19 cellular contexts compared by ENCODE assay signal in the genomic region with DNA sequence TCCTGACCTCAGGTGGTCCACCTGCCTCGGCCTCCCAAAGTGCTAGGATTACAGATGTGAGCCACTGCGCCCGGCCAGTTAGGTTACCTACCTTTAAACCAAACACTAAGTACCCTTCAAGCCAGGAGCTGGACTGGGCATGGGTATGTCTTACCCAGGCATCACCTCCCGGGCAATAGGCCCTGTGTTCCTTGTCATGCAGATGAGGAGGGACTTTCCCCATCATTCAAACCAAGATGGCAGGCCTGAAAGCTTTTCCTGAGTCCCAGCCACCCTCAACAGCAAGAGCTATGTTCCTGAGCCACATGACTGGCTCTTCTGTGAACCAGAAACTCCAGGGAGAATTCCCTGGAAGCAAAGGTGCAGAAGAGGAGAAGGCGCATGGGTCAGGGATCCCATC. TPM values are rescaled to one million over a fixed set of nuclear protein-coding genes. Genes with fewer than 3 reads are reported as not detected.
DNase-seq lines count a peak whose midpoint lies in the region; ATAC-seq and TF ChIP-seq lines count a peak whose summit lies in the region.
"Had no signal": no experiment of that assay in that cellular context is flagged by ENCODE, and none has a peak within 500 bp of the region (broad histone marks: within the 10 kb centered on the region; RNA-seq: fewer than 3 reads in every experiment).

No MANE protein-coding gene starts in this region.

- no peak overlapping the region for H3K4me3 Mint-ChIP-seq in natural killer cell treated with Interleukin-12 subunit alpha and Interleukin-12 subunit beta and Interleukin-15 and Interleukin-18, amount 100 ng/mL, for 72 hours
- H3K4me3 Mint-ChIP-seq in natural killer cell: no peak overlapping the region
- no peak overlapping the region for H3K4me3 Mint-ChIP-seq in activated T-helper 1 cell treated with anti-CD3 and anti-CD28 coated beads, Interleukin-12 subunit alpha, Interleukin-12 subunit beta, Interleukin-2, Interleukin-4 antibody, amounts not matched to agents 30 ng/mL and 10 ng/mL and 1 ng/mL, durations not matched to agents 14 hours and 24 hours and 36 hours

- ATAC-seq in natural killer cell treated with Interleukin-12 subunit alpha and Interleukin-12 subunit beta and Interleukin-15 and Interleukin-18, amount 100 ng/mL, for 72 hours: no peak
- ATAC-seq in natural killer cell: no peak
- no peak for ATAC-seq in GM21447 (IDR thresholded peaks at IDR 0.05; ENCODE audit: unreplicated experiment)
- ATAC-seq in GM18498 (IDR thresholded peaks at IDR 0.05; ENCODE audit: unreplicated experiment): no peak
- ATAC-seq: HCT116 had no signal

- H3K27me3 ChIP-seq in neutrophil (no peaks in the 10 kb centered on the region), HAP-1 (ENCODE audit: low read depth) (no peaks in the 10 kb centered on the region)
- H3K27me3 ChIP-seq: SJSA1 had no signal

- peak overlapping the region; percentile 23 to 66 for H3K27ac Mint-ChIP-seq in natural killer cell treated with Interleukin-12 subunit alpha and Interleukin-12 subunit beta and Interleukin-15 and Interleukin-18, amount 100 ng/mL, for 72 hours
- peak overlapping the region in 1 of 2 donors; percentile 49 for H3K27ac Mint-ChIP-seq in natural killer cell
- peak overlapping the region; percentile 12 for H3K27ac Mint-ChIP-seq in activated T-helper 1 cell treated with anti-CD3 and anti-CD28 coated beads, Interleukin-12 subunit alpha, Interleukin-12 subunit beta, Interleukin-2, Interleukin-4 antibody, amounts not matched to agents 30 ng/mL and 10 ng/mL and 1 ng/mL, durations not matched to agents 14 hours and 24 hours and 36 hours

- H3K4me1 ChIP-seq in neutrophil (ENCODE audit: control insufficient read depth in 1 of 2, insufficient read depth in 1 of 2, low read depth in 1 of 2, low read length in 1 of 2) (peaks cover 31% of the 10 kb centered on the region in 2 experiments), HAP-1 (no peaks in the 10 kb centered on the region)
- H3K4me1 ChIP-seq: SJSA1 had no signal

- no peak overlapping the region for H3K4me3 ChIP-seq in neutrophil (ENCODE audit: low read depth in 1 of 2, low read length in 1 of 2)
- H3K4me3 ChIP-seq in HAP-1: no peak overlapping the region
- H3K4me3 ChIP-seq: GM23248, SJSA1 had no signal

- no peak for DNase-seq in natural killer cell treated with Interleukin-12 subunit alpha and Interleukin-12 subunit beta and Interleukin-15 and Interleukin-18, amount 100 ng/mL, for 72 hours (ENCODE audit: low spot score)
- no peak for DNase-seq in natural killer cell
- DNase-seq in activated T-helper 1 cell treated with anti-CD3 and anti-CD28 coated beads, Interleukin-12 subunit alpha, Interleukin-12 subunit beta, Interleukin-2, Interleukin-4 antibody, amounts not matched to agents 30 ng/mL and 10 ng/mL and 1 ng/mL, durations not matched to agents 14 hours and 24 hours and 36 hours (ENCODE audit: low spot score): no peak
- no peak for DNase-seq in activated CD4-positive, CD25-positive, alpha-beta regulatory T cell treated with anti-CD3 and anti-CD28 coated beads, Interleukin-2, amount 50 U/mL, for 72 hours
- no peak for DNase-seq in HAP-1 (ENCODE audit: low spot score in 2 of 2)
- DNase-seq: DMS 273 treated with DMSO at 0.1 percent for 48 hours, GM23248, IMR-90, Karpas-422, NCI-H1417 treated with DMSO at 0.1 percent for 48 hours, NCI-H187 treated with DMSO at 0.1 percent for 48 hours, NCI-H345, NCI-H524 treated with DMSO at 0.1 percent for 48 hours had no signal

- no peaks in the 10 kb centered on the region for H3K27me3 Mint-ChIP-seq in natural killer cell treated with Interleukin-12 subunit alpha and Interleukin-12 subunit beta and Interleukin-15 and Interleukin-18, amount 100 ng/mL, for 72 hours
- no peaks in the 10 kb centered on the region for H3K27me3 Mint-ChIP-seq in natural killer cell (ENCODE audit: low read depth in 2 of 2)
- H3K27me3 Mint-ChIP-seq in activated T-helper 1 cell treated with anti-CD3 and anti-CD28 coated beads, Interleukin-12 subunit alpha, Interleukin-12 subunit beta, Interleukin-2, Interleukin-4 antibody, amounts not matched to agents 30 ng/mL and 10 ng/mL and 1 ng/mL, durations not matched to agents 14 hours and 24 hours and 36 hours (ENCODE audit: insufficient read depth): no peaks in the 10 kb centered on the region

- TF ChIP-seq CTCF in natural killer cell (IDR thresholded peaks at IDR 0.05) (no peak), neutrophil (IDR thresholded peaks at IDR 0.05) (no peak)

- H3K36me3 ChIP-seq in neutrophil (peaks cover 77% of the 10 kb centered on the region), HAP-1 (replicated peaks) (peaks cover 70% of the 10 kb centered on the region)

- intact Hi-C loops in natural killer cell (cut with micrococcal nuclease): no loop called here
- intact Hi-C loops in activated T-helper 1 cell treated with anti-CD3 and anti-CD28 coated beads, Interleukin-12 subunit alpha, Interleukin-12 subunit beta, Interleukin-2, Interleukin-4 antibody, amounts not matched to agents 30 ng/mL and 10 ng/mL and 1 ng/mL, durations not matched to agents 14 hours and 24 hours and 36 hours (cut with micrococcal nuclease): no loop called here

- H3K9me3 Mint-ChIP-seq in natural killer cell treated with Interleukin-12 subunit alpha and Interleukin-12 subunit beta and Interleukin-15 and Interleukin-18, amount 100 ng/mL, for 72 hours: no peaks in the 10 kb centered on the region
- no peaks in the 10 kb centered on the region for H3K9me3 Mint-ChIP-seq in natural killer cell
- H3K9me3 Mint-ChIP-seq in activated T-helper 1 cell treated with anti-CD3 and anti-CD28 coated beads, Interleukin-12 subunit alpha, Interleukin-12 subunit beta, Interleukin-2, Interleukin-4 antibody, amounts not matched to agents 30 ng/mL and 10 ng/mL and 1 ng/mL, durations not matched to agents 14 hours and 24 hours and 36 hours: no peaks in the 10 kb centered on the region

- H3K36me3 Mint-ChIP-seq in natural killer cell treated with Interleukin-12 subunit alpha and Interleukin-12 subunit beta and Interleukin-15 and Interleukin-18, amount 100 ng/mL, for 72 hours: peaks cover 5% of the 10 kb centered on the region
- H3K36me3 Mint-ChIP-seq in natural killer cell: no peaks in the 10 kb centered on the region
- peaks cover 55% of the 10 kb centered on the region for H3K36me3 Mint-ChIP-seq in activated T-helper 1 cell treated with anti-CD3 and anti-CD28 coated beads, Interleukin-12 subunit alpha, Interleukin-12 subunit beta, Interleukin-2, Interleukin-4 antibody, amounts not matched to agents 30 ng/mL and 10 ng/mL and 1 ng/mL, durations not matched to agents 14 hours and 24 hours and 36 hours (ENCODE audit: low read depth)

- H3K4me1 Mint-ChIP-seq in natural killer cell treated with Interleukin-12 subunit alpha and Interleukin-12 subunit beta and Interleukin-15 and Interleukin-18, amount 100 ng/mL, for 72 hours (ENCODE audit: low read depth in 2 of 2): peaks cover 42 to 49% of the 10 kb centered on the region in 2 donors
- peaks cover 31 to 48% of the 10 kb centered on the region in 2 donors for H3K4me1 Mint-ChIP-seq in natural killer cell
- H3K4me1 Mint-ChIP-seq in activated T-helper 1 cell treated with anti-CD3 and anti-CD28 coated beads, Interleukin-12 subunit alpha, Interleukin-12 subunit beta, Interleukin-2, Interleukin-4 antibody, amounts not matched to agents 30 ng/mL and 10 ng/mL and 1 ng/mL, durations not matched to agents 14 hours and 24 hours and 36 hours (ENCODE audit: low read depth): peaks cover 41% of the 10 kb centered on the region

- H3K27ac ChIP-seq in neutrophil: peak overlapping the region; percentile 95
- H3K27ac ChIP-seq: GM23248, SJSA1 had no signal

- in situ Hi-C loops in HAP-1 (cut with MboI; ENCODE audit: low sequenced_read_pairs): no loop called here

- H3K9me3 ChIP-seq in neutrophil (no peaks in the 10 kb centered on the region), HAP-1 (no peaks in the 10 kb centered on the region)
- H3K9me3 ChIP-seq: SJSA1 had no signal

RNA-seq across cellular contexts. Expression of a gene that starts 9.5 kb away (rescaled TPM):
- total RNA-seq in natural killer cell treated with Interleukin-12 subunit alpha and Interleukin-12 subunit beta and Interleukin-15 and Interleukin-18, amount 100 ng/mL, for 72 hours: 100 to 1,000 TPM; 166 to 260 TPM
- 100 to 1,000 TPM; 137 to 161 (median 149) TPM for total RNA-seq in natural killer cell
- 235 and 248 TPM in 2 replicates for total RNA-seq in activated T-helper 1 cell treated with anti-CD3 and anti-CD28 coated beads, Interleukin-12 subunit alpha, Interleukin-12 subunit beta, Interleukin-2, Interleukin-4 antibody, amounts not matched to agents 30 ng/mL and 10 ng/mL and 1 ng/mL, durations not matched to agents 14 hours and 24 hours and 36 hours

RNA-seq across cellular contexts. Expression of a gene that starts 22.3 kb away (rescaled TPM):
- total RNA-seq in natural killer cell treated with Interleukin-12 subunit alpha and Interleukin-12 subunit beta and Interleukin-15 and Interleukin-18, amount 100 ng/mL, for 72 hours: 100 to 1,000 TPM; 135 to 188 TPM
- total RNA-seq in natural killer cell: 100 to 1,000 TPM; 203 to 319 (median 278) TPM
- total RNA-seq in activated T-helper 1 cell treated with anti-CD3 and anti-CD28 coated beads, Interleukin-12 subunit alpha, Interleukin-12 subunit beta, Interleukin-2, Interleukin-4 antibody, amounts not matched to agents 30 ng/mL and 10 ng/mL and 1 ng/mL, durations not matched to agents 14 hours and 24 hours and 36 hours: 32.0 and 35.2 TPM in 2 replicates
- total RNA-seq: GM23248, IMR-90, SJSA1 had no signal

RNA-seq across cellular contexts. Expression of a gene that starts 44.8 kb away (rescaled TPM):
- 100 to 1,000 TPM; 462 to 510 TPM for total RNA-seq in natural killer cell treated with Interleukin-12 subunit alpha and Interleukin-12 subunit beta and Interleukin-15 and Interleukin-18, amount 100 ng/mL, for 72 hours
- total RNA-seq in natural killer cell: 100 to 1,000 TPM; 239 to 283 (median 266) TPM
- 346 and 351 TPM in 2 replicates for total RNA-seq in activated T-helper 1 cell treated with anti-CD3 and anti-CD28 coated beads, Interleukin-12 subunit alpha, Interleukin-12 subunit beta, Interleukin-2, Interleukin-4 antibody, amounts not matched to agents 30 ng/mL and 10 ng/mL and 1 ng/mL, durations not matched to agents 14 hours and 24 hours and 36 hours

RNA-seq across cellular contexts. Expression of a gene that starts 52.2 kb away (rescaled TPM):
- total RNA-seq in natural killer cell treated with Interleukin-12 subunit alpha and Interleukin-12 subunit beta and Interleukin-15 and Interleukin-18, amount 100 ng/mL, for 72 hours: 1 to 10 TPM in 1 of 2 donors, not detected in 1; 1.4 TPM
- total RNA-seq in natural killer cell: not detected
- total RNA-seq in activated T-helper 1 cell treated with anti-CD3 and anti-CD28 coated beads, Interleukin-12 subunit alpha, Interleukin-12 subunit beta, Interleukin-2, Interleukin-4 antibody, amounts not matched to agents 30 ng/mL and 10 ng/mL and 1 ng/mL, durations not matched to agents 14 hours and 24 hours and 36 hours: not detected in 2 replicates
- total RNA-seq: GM23248, IMR-90, MCF 10A, SJSA1 had no signal
